9 cellular contexts compared by ENCODE assay signal in the genomic region with DNA sequence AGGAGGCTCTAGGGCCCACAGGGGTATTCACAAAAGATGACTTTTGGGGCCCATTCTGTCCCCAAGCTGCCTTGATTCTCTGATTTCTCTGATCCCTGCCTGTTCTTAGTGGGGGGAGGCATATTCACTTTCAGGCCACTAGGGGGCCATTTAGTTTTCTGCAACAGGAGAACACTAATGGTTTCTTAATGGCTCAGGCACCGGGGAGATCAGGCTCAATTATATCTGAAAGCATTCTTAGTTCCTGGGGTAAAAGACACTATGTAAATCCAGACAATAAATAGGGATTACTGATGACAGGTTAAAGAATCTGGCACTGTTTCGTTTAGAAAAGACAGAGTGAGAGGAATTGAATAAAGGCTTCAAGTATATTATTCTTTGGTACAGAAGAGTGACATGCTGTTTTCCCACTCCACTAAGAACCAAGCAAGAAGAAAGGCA. TPM values are rescaled to one million over a fixed set of nuclear protein-coding genes. Genes with fewer than 3 reads are reported as not detected.
A peak's percentile ranks its signal among the peaks of the same experiment; 100 is the strongest.
DNase-seq lines count a peak whose midpoint lies in the region; ATAC-seq and TF ChIP-seq lines count a peak whose summit lies in the region.
"Had no signal": no experiment of that assay in that cellular context is flagged by ENCODE, and none has a peak within 500 bp of the region (broad histone marks: within the 10 kb centered on the region; RNA-seq: fewer than 3 reads in every experiment).

No MANE protein-coding gene starts in this region.

- intact Hi-C loops in breast epithelium (cut with DNase I; ENCODE audit: low total_unique reads) = no loop called here

- no peak overlapping the region for H3K27ac Mint-ChIP-seq in activated CD8-positive, alpha-beta memory T cell treated with anti-CD3 and anti-CD28 coated beads, Interleukin-2, amount 10 ng/mL, durations not matched to agents 7 days and 5 days
- H3K27ac Mint-ChIP-seq in T-helper 1 cell treated with Interleukin-12 subunit alpha and Interleukin-12 subunit beta and Interleukin-4 antibody, amounts not matched to agents 30 μg/mL and 1 μg/mL, for 36 hours = no peak overlapping the region

- H3K27me3 ChIP-seq in breast epithelium = no peaks in the 10 kb centered on the region
- H3K27me3 ChIP-seq in MG63 = no peaks in the 10 kb centered on the region

- peaks cover 26% of the 10 kb centered on the region for H3K4me1 Mint-ChIP-seq in activated CD8-positive, alpha-beta memory T cell treated with anti-CD3 and anti-CD28 coated beads, Interleukin-2, amount 10 ng/mL, durations not matched to agents 7 days and 5 days
- peaks cover 24% of the 10 kb centered on the region for H3K4me1 Mint-ChIP-seq in T-helper 1 cell treated with Interleukin-12 subunit alpha and Interleukin-12 subunit beta and Interleukin-4 antibody, amounts not matched to agents 30 μg/mL and 1 μg/mL, for 36 hours (ENCODE audit: low read depth)

- H3K27ac ChIP-seq in breast epithelium = no peak overlapping the region

- no peaks in the 10 kb centered on the region for H3K9me3 Mint-ChIP-seq in activated CD8-positive, alpha-beta memory T cell treated with anti-CD3 and anti-CD28 coated beads, Interleukin-2, amount 10 ng/mL, durations not matched to agents 7 days and 5 days (ENCODE audit: low read depth)
- H3K9me3 Mint-ChIP-seq in T-helper 1 cell treated with Interleukin-12 subunit alpha and Interleukin-12 subunit beta and Interleukin-4 antibody, amounts not matched to agents 30 μg/mL and 1 μg/mL, for 36 hours = no peaks in the 10 kb centered on the region

- peak; percentile 75 for DNase-seq in activated CD8-positive, alpha-beta memory T cell treated with anti-CD3 and anti-CD28 coated beads, Interleukin-2, amount 10 ng/mL, durations not matched to agents 7 days and 5 days
- no peak for DNase-seq in activated CD8-positive, alpha-beta memory T cell treated with anti-CD3 and anti-CD28 coated beads for 24 hours
- DNase-seq in NCI-H1105 (lab: John Stamatoyannopoulos, UW) = peak; percentile 52
- no peak for DNase-seq in breast epithelium (ENCODE audit: low spot score in 2 of 2)
- peak; percentile 48 for DNase-seq in kidney glomerular epithelial cell (lab: John Stamatoyannopoulos, UW)
- DNase-seq in stimulated activated CD8-positive, alpha-beta memory T cell treated with anti-CD3 and anti-CD28 coated beads, Interleukin-4, amount 100 ng/mL, for 48 hours = peak; percentile 60
- DNase-seq in MG63 = no peak

- peaks cover 4 to 5% of the 10 kb centered on the region in 2 donors for H3K4me1 ChIP-seq in breast epithelium

- H3K36me3 Mint-ChIP-seq in activated CD8-positive, alpha-beta memory T cell treated with anti-CD3 and anti-CD28 coated beads, Interleukin-2, amount 10 ng/mL, durations not matched to agents 7 days and 5 days = peaks cover under 1% of the 10 kb centered on the region
- H3K36me3 Mint-ChIP-seq in T-helper 1 cell treated with Interleukin-12 subunit alpha and Interleukin-12 subunit beta and Interleukin-4 antibody, amounts not matched to agents 30 μg/mL and 1 μg/mL, for 36 hours (ENCODE audit: low read depth) = peaks cover 1% of the 10 kb centered on the region

- H3K4me3 Mint-ChIP-seq in activated CD8-positive, alpha-beta memory T cell treated with anti-CD3 and anti-CD28 coated beads, Interleukin-2, amount 10 ng/mL, durations not matched to agents 7 days and 5 days = no peak overlapping the region
- H3K4me3 Mint-ChIP-seq in T-helper 1 cell treated with Interleukin-12 subunit alpha and Interleukin-12 subunit beta and Interleukin-4 antibody, amounts not matched to agents 30 μg/mL and 1 μg/mL, for 36 hours = peak overlapping the region; percentile 55

- no peak overlapping the region for H3K4me3 ChIP-seq in breast epithelium
- H3K4me3 ChIP-seq in MG63 = no peak overlapping the region

- CTCF ChIA-PET in activated CD8-positive, alpha-beta memory T cell treated with anti-CD3 and anti-CD28 coated beads, Interleukin-2, amount 10 ng/mL, durations not matched to agents 7 days and 5 days (lab: Charles Lee) = interaction anchor here (1.0 to 17.8 kb wide), 13 partner anchors 8 to 273 kb away, joined by 3 to 317 read pairs (median 8); a partner anchor contains a TSS

- H3K36me3 ChIP-seq in breast epithelium (no peaks in the 10 kb centered on the region), MG63 (no peaks in the 10 kb centered on the region)

- peak; percentile 24 for ATAC-seq in activated CD8-positive, alpha-beta memory T cell treated with anti-CD3 and anti-CD28 coated beads, Interleukin-2, amount 10 ng/mL, durations not matched to agents 7 days and 5 days

- H3K27me3 Mint-ChIP-seq in activated CD8-positive, alpha-beta memory T cell treated with anti-CD3 and anti-CD28 coated beads, Interleukin-2, amount 10 ng/mL, durations not matched to agents 7 days and 5 days = peaks cover 22% of the 10 kb centered on the region
- peaks cover 41% of the 10 kb centered on the region for H3K27me3 Mint-ChIP-seq in T-helper 1 cell treated with Interleukin-12 subunit alpha and Interleukin-12 subunit beta and Interleukin-4 antibody, amounts not matched to agents 30 μg/mL and 1 μg/mL, for 36 hours (ENCODE audit: low read depth)

- TF ChIP-seq CTCF in breast epithelium (IDR thresholded peaks at IDR 0.05) = peak; percentile 85 to 88 (median 85)

- no peak for TF ChIP-seq POLR2A in breast epithelium (IDR thresholded peaks at IDR 0.05)

- H3K9me3 ChIP-seq in breast epithelium (no peaks in the 10 kb centered on the region), MG63 (no peaks in the 10 kb centered on the region)

RNA-seq across cellular contexts. Expression of a gene that starts 2.5 kb away (rescaled TPM):
- total RNA-seq in activated CD8-positive, alpha-beta memory T cell treated with anti-CD3 and anti-CD28 coated beads, Interleukin-2, amount 10 ng/mL, durations not matched to agents 7 days and 5 days = 10 to 100 TPM in 1 of 2 experiments, 1 to 10 TPM in 1; 4.9 to 10.2 TPM
- total RNA-seq in breast epithelium = 10 to 100 TPM in 2 of 3 donors, 1 to 10 TPM in 1; 5.1 to 17.3 (median 12.5) TPM
- total RNA-seq in MG63 (2014; rRNA removed; shearing (Covaris generic); ENCODE audit: low replicate concordance) = 8.9 and 9.6 TPM in 2 replicates

RNA-seq across cellular contexts. Expression of a gene that starts 13.2 kb away (rescaled TPM):
- 100 to 1,000 TPM; 104 to 120 TPM for total RNA-seq in activated CD8-positive, alpha-beta memory T cell treated with anti-CD3 and anti-CD28 coated beads, Interleukin-2, amount 10 ng/mL, durations not matched to agents 7 days and 5 days
- 10 to 100 TPM in 2 of 3 donors, 1 to 10 TPM in 1; 4.3 to 17.9 (median 13.6) TPM for total RNA-seq in breast epithelium
- not detected in 2 replicates for total RNA-seq in MG63 (2014; rRNA removed; shearing (Covaris generic); ENCODE audit: low replicate concordance)

RNA-seq across cellular contexts. Expression of a gene that starts 19.8 kb away (rescaled TPM):
- total RNA-seq in activated CD8-positive, alpha-beta memory T cell treated with anti-CD3 and anti-CD28 coated beads, Interleukin-2, amount 10 ng/mL, durations not matched to agents 7 days and 5 days = 1 to 10 TPM in 1 of 2 experiments, under 1 TPM in 1; 0.45 to 1.5 TPM
- 10 to 100 TPM in 1 of 3 donors, 1 to 10 TPM in 2; 4.0 to 14.1 (median 9.4) TPM for total RNA-seq in breast epithelium
- 4.0 and 8.2 TPM in 2 replicates for total RNA-seq in MG63 (2014; rRNA removed; shearing (Covaris generic); ENCODE audit: low replicate concordance)

RNA-seq across cellular contexts. Expression of a gene that starts 29.9 kb away (rescaled TPM):
- not detected for total RNA-seq in activated CD8-positive, alpha-beta memory T cell treated with anti-CD3 and anti-CD28 coated beads, Interleukin-2, amount 10 ng/mL, durations not matched to agents 7 days and 5 days
- total RNA-seq in breast epithelium = 1 to 10 TPM in 2 of 3 donors, not detected in 1; 7.0 to 8.5 TPM
- total RNA-seq in MG63 (2014; rRNA removed; shearing (Covaris generic); ENCODE audit: low replicate concordance) = not detected in 2 replicates
- total RNA-seq: glomerular endothelial cell had no signal

RNA-seq across cellular contexts. Expression of a gene that starts 37.1 kb away (rescaled TPM):
- total RNA-seq in activated CD8-positive, alpha-beta memory T cell treated with anti-CD3 and anti-CD28 coated beads, Interleukin-2, amount 10 ng/mL, durations not matched to agents 7 days and 5 days = under 1 TPM; 0.23 to 0.37 TPM
- under 1 TPM; under 0.01 to 0.88 (median under 0.01) TPM for total RNA-seq in breast epithelium
- total RNA-seq in MG63 (2014; rRNA removed; shearing (Covaris generic); ENCODE audit: low replicate concordance) = 0.37 and 0.43 TPM in 2 replicates

Comparison
In these comparisons a context has a peak if more than half of its experiments do, and no peak if none do; other contexts are left out.
1. DNase-seq: peak in activated CD8-positive, alpha-beta memory T cell treated with anti-CD3 and anti-CD28 coated beads, Interleukin-2, amount 10 ng/mL, durations not matched to agents 7 days and 5 days (single experiment), NCI-H1105 (single experiment), kidney glomerular epithelial cell (single experiment) and stimulated activated CD8-positive, alpha-beta memory T cell treated with anti-CD3 and anti-CD28 coated beads, Interleukin-4, amount 100 ng/mL, for 48 hours (single experiment); none in activated CD8-positive, alpha-beta memory T cell treated with anti-CD3 and anti-CD28 coated beads for 24 hours (single experiment), breast epithelium (0 of 2) and MG63 (single experiment).
2. RNA of a gene that starts 13.2 kb away (total RNA-seq): 104 to 120 TPM in activated CD8-positive, alpha-beta memory T cell treated with anti-CD3 and anti-CD28 coated beads, Interleukin-2, amount 10 ng/mL, durations not matched to agents 7 days and 5 days; 4.3 to 17.9 TPM in breast epithelium and not detected in MG63; every median in the first group is over 4 times any median in the second.